8 cellular contexts compared by ENCODE assay signal in the genomic region with DNA sequence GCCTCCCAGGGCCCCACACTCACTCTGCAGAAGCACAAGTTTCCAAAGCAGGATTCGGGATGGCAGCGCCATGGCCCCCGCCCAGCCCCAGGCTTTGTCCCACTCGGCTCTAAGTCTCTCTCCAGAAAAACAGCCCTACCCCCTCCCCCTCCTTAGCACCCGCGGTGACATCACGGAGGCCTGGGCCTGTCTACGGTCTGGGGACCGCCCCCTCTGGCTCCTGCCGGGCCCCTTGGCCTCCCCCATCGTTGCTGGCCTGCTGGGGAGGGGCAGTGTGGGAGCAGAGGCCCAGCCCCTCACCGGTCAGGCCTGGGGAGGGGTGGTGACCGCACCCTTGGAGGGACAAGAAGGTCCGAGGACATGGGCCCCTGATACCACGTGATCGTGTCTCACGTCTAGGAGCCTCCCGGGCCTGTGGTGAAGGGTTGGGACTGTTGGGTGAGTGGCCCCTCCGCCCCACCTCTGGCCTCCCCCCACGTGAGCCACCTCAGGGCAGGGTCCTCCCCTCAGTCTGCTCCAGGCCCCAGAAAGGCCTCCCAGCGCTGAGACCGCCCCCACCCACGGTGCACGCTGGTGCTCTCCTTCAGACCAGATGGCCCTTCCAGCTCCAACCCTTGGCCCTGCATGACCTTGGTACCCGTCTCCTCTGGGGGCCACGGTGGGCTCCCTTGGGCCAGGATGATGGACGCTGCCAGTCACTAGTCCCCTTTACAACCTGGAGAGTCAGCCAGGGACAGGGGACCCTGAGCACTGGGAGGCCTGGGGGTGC. TPM values are rescaled to one million over a fixed set of nuclear protein-coding genes. Genes with fewer than 3 reads are reported as not detected.
DNase-seq lines count a peak whose midpoint lies in the region; ATAC-seq and TF ChIP-seq lines count a peak whose summit lies in the region.

A gene with protein sequence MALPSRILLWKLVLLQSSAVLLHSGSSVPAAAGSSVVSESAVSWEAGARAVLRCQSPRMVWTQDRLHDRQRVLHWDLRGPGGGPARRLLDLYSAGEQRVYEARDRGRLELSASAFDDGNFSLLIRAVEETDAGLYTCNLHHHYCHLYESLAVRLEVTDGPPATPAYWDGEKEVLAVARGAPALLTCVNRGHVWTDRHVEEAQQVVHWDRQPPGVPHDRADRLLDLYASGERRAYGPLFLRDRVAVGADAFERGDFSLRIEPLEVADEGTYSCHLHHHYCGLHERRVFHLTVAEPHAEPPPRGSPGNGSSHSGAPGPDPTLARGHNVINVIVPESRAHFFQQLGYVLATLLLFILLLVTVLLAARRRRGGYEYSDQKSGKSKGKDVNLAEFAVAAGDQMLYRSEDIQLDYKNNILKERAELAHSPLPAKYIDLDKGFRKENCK (minus strand): TSS at position 123 of the 769 bp plus-strand sequence. CDS start 51 bp downstream, at position 72.

- ATAC-seq in left colon (peak; percentile 15), HG03457 (IDR thresholded peaks at IDR 0.05; ENCODE audit: unreplicated experiment) (no peak), HG02981 (IDR thresholded peaks at IDR 0.05; ENCODE audit: unreplicated experiment) (no peak)

- H3K9me3 ChIP-seq in HUES64 (ENCODE audit: insufficient read depth, low read depth, low read length) (no peaks in the 10 kb centered on the region), stomach smooth muscle (ENCODE audit: control insufficient read depth in 2 of 2, low read length in 2 of 2) (no peaks in the 10 kb centered on the region), Karpas-422 (ENCODE audit: low read length) (no peaks in the 10 kb centered on the region)

- H3K27me3 ChIP-seq in HUES64 (ENCODE audit: insufficient read depth, low read length) (peaks cover 5% of the 10 kb centered on the region; the same call in 1 of the 2 replicates), stomach smooth muscle (ENCODE audit: control insufficient read depth in 1 of 2, insufficient read depth in 2 of 2, low read length in 2 of 2) (no peaks in the 10 kb centered on the region), Karpas-422 (ENCODE audit: low read length) (no peaks in the 10 kb centered on the region)

- H3K4me2 ChIP-seq in Karpas-422 (ENCODE audit: low read depth, low read length, poor library complexity, severe bottlenecking), result no peak within 1 kb of the TSS

- H3K36me3 ChIP-seq in HUES64 (ENCODE audit: insufficient read depth, low read length) (no peaks in the 10 kb centered on the region), stomach smooth muscle (ENCODE audit: control insufficient read depth in 2 of 2, insufficient read depth in 2 of 2, low read length in 2 of 2) (no peaks in the 10 kb centered on the region), Karpas-422 (ENCODE audit: insufficient read depth, low read length) (no peaks in the 10 kb centered on the region)

- DNase-seq in left colon (peak in 1 of 2 donors; percentile 81), activated gamma-delta T cell treated with Interleukin-2 at 50 U/mL for 16 hours (no peak), Karpas-422 (no peak)

- H3K9me3 Mint-ChIP-seq in brain, result peaks cover 0 to 5% (median 0%) of the 10 kb centered on the region in 5 experiments

- H3K4me3 Mint-ChIP-seq in brain, result peak within 1 kb of the TSS; percentile 50 to 83 (median 74)

- peak within 1 kb of the TSS; percentile 58 to 96 (median 94) for H3K27ac Mint-ChIP-seq in brain

- no peak for TF ChIP-seq CTCF in brain (conservative IDR thresholded peaks at IDR 0.05)

- WGBS in HUES64, result 24% methylated on average over 27 of the region's 27 CpGs

- H3K36me3 Mint-ChIP-seq in brain, result no peaks in the 10 kb centered on the region

- no peaks in the 10 kb centered on the region for H4K20me1 ChIP-seq in Karpas-422 (ENCODE audit: insufficient read depth, low read depth, low read length)

- H3K4me1 ChIP-seq in HUES64 (ENCODE audit: insufficient read depth, low read length), result peaks cover 35% of the 10 kb centered on the region
- peaks cover 55% of the 10 kb centered on the region for H3K4me1 ChIP-seq in stomach smooth muscle (ENCODE audit: control insufficient read depth, insufficient read depth, low read length)
- peaks cover 3% of the 10 kb centered on the region; the same call in 1 of the 2 replicates for H3K4me1 ChIP-seq in Karpas-422 (ENCODE audit: low read length)

- peak within 1 kb of the TSS; percentile 88 for H3K27ac ChIP-seq in HUES64 (ENCODE audit: low read depth, low read length)
- peak within 1 kb of the TSS; percentile 87 for H3K27ac ChIP-seq in stomach smooth muscle (ENCODE audit: low read length)
- H3K27ac ChIP-seq in Karpas-422 (ENCODE audit: low read length), result no peak within 1 kb of the TSS

- H3K4me1 Mint-ChIP-seq in brain, result peaks cover 40% of the 10 kb centered on the region

- no peaks in the 10 kb centered on the region for H3K9me2 ChIP-seq in Karpas-422 (replicated peaks; ENCODE audit: insufficient read depth, low read length)

- H3K27me3 Mint-ChIP-seq in brain, result peaks cover 12% of the 10 kb centered on the region

- intact Hi-C loops in left colon (cut with DNase I, micrococcal nuclease), result no loop called here

- peak within 1 kb of the TSS; percentile 57 for H3K4me3 ChIP-seq in HUES64 (ENCODE audit: low read length)
- H3K4me3 ChIP-seq in stomach smooth muscle (ENCODE audit: low read length in 2 of 2), result peak within 1 kb of the TSS; percentile 72 to 78
- no peak within 1 kb of the TSS for H3K4me3 ChIP-seq in Karpas-422 (ENCODE audit: low read length)

- H2AFZ ChIP-seq in Karpas-422 (ENCODE audit: low read length), result no peak within 1 kb of the TSS

- no peaks in the 10 kb centered on the region for H3K79me2 ChIP-seq in Karpas-422 (ENCODE audit: low read length)

- H3K9ac ChIP-seq in HUES64 (ENCODE audit: low read depth, low read length) (peak within 1 kb of the TSS; percentile 78), stomach smooth muscle (ENCODE audit: low read length in 2 of 2) (peak within 1 kb of the TSS; percentile 57 to 80), Karpas-422 (ENCODE audit: low read length) (no peak within 1 kb of the TSS)

RNA-seq across cellular contexts. Expression of the gene that starts here (rescaled TPM):
- polyA plus RNA-seq in HUES64 (2013, experiment 1 of 2), result 31.5 TPM
- 39.4 TPM for polyA plus RNA-seq in HUES64 (2013, experiment 2 of 2)
- polyA plus RNA-seq in brain (ENCODE audit: insufficient read depth, low read depth, low replicate concordance), result 10.2 TPM
- 10 to 100 TPM in 1 of 2 donors, 1 to 10 TPM in 1; 8.5 to 20.7 TPM for total RNA-seq in left colon
- not detected in 2 replicates for total RNA-seq in Karpas-422 (2014; rRNA removed; shearing (Covaris generic); ENCODE audit: low replicate concordance)
